In genomic region chr7:38310601-38311057, GRCh38 we compare ENCODE assay signal across 8 cellular contexts.
DNase-seq lines count a peak whose midpoint lies in the region; ATAC-seq, FAIRE-seq and TF ChIP-seq lines count a peak whose summit lies in the region.

No MANE protein-coding gene starts in this region.

- TF ChIP-seq EP300 in K562 (IDR thresholded peaks at IDR 0.05; ENCODE audit: low read length) = no peak

- H3K79me2 ChIP-seq in K562 (ENCODE audit: control insufficient read depth, insufficient read depth, low read length) = peaks cover 4% of the 10 kb centered on the region; the same call in 1 of the 3 replicates

- no peaks in the 10 kb centered on the region for H3K9me1 ChIP-seq in K562 (ENCODE audit: control insufficient read depth, insufficient read depth, low read length)

- peak overlapping the region in 1 of 2 experiments; percentile 81; a peak in 2 of 4 replicates for H3K9ac ChIP-seq in K562 (ENCODE audit: insufficient read depth in 1 of 2, low read depth in 2 of 2, low read length in 2 of 2)
- no peak overlapping the region for H3K9ac ChIP-seq in endodermal cell (ENCODE audit: extremely low read depth, low read length, poor library complexity, severe bottlenecking)

- no peak for TF ChIP-seq CTCF in A673 (conservative IDR thresholded peaks at IDR 0.05; ENCODE audit: low read depth, low read length)
- no peak for TF ChIP-seq CTCF in HFF-Myc (IDR thresholded peaks at IDR 0.05; ENCODE audit: low read depth, low read length, missing control alignments)
- TF ChIP-seq CTCF in K562 (IDR thresholded peaks at IDR 0.05 in 2 of 3, conservative IDR thresholded peaks at IDR 0.05 in 1 of 3; ENCODE audit: insufficient read depth in 2 of 3, low read depth in 1 of 3, low read length in 3 of 3) = no peak
- no peak for TF ChIP-seq CTCF in mucosa of descending colon (IDR thresholded peaks at IDR 0.05)
- TF ChIP-seq CTCF in endodermal cell (conservative IDR thresholded peaks at IDR 0.05) = no peak

- no peak overlapping the region for H3K4me3 Mint-ChIP-seq in endodermal cell

- H3K4me1 ChIP-seq in A673 (ENCODE audit: insufficient read depth, low read length, poor library complexity, severe bottlenecking) = peaks cover 31% of the 10 kb centered on the region
- H3K4me1 ChIP-seq in K562 (replicated peaks in 1 of 2; ENCODE audit: control insufficient read depth in 2 of 2, insufficient read depth in 2 of 2, low read length in 2 of 2) = peaks cover 5 to 7% of the 10 kb centered on the region in 2 experiments
- H3K4me1 ChIP-seq in mucosa of descending colon (ENCODE audit: low read depth) = no peaks in the 10 kb centered on the region
- no peaks in the 10 kb centered on the region for H3K4me1 ChIP-seq in endodermal cell (ENCODE audit: control insufficient read depth, insufficient read depth, low read length)

- no peaks in the 10 kb centered on the region for H3K36me3 ChIP-seq in A673 (ENCODE audit: insufficient read depth, low read length, poor library complexity, severe bottlenecking)
- no peaks in the 10 kb centered on the region for H3K36me3 ChIP-seq in K562 (ENCODE audit: control insufficient read depth, insufficient read depth, low read length)
- H3K36me3 ChIP-seq in mucosa of descending colon (ENCODE audit: low read depth) = no peaks in the 10 kb centered on the region
- no peaks in the 10 kb centered on the region for H3K36me3 ChIP-seq in endodermal cell (ENCODE audit: control insufficient read depth, insufficient read depth, low read length)

- no peaks in the 10 kb centered on the region for H3K4me1 Mint-ChIP-seq in endodermal cell

- no peaks in the 10 kb centered on the region for H3K27me3 Mint-ChIP-seq in endodermal cell (ENCODE audit: insufficient read depth)

- no peak for DNase-seq in A673 (ENCODE audit: low spot score)
- no peak for DNase-seq in HFF-Myc (ENCODE audit: extremely low read depth, low read depth)
- DNase-seq in K562 (ENCODE audit: extremely low read depth in 1 of 4, low spot score in 3 of 4) = peak in 1 of 4 experiments; percentile 30
- DNase-seq in mucosa of descending colon = peak in 1 of 3 donors; percentile 35
- no peak for DNase-seq in stimulated activated CD8-positive, alpha-beta memory T cell treated with anti-CD3 and anti-CD28 coated beads, Interleukin-4, amount 100 ng/mL, for 48 hours
- DNase-seq in AG08396 (ENCODE audit: low spot score) = no peak
- DNase-seq in endodermal cell = no peak

- H3K27ac ChIP-seq in A673 (ENCODE audit: low read depth, low read length, poor library complexity, severe bottlenecking) (no peak overlapping the region), K562 (ENCODE audit: extremely low read depth, low read depth, low read length) (no peak overlapping the region), endodermal cell (ENCODE audit: low read depth, low read length) (no peak overlapping the region)

- H3K27ac Mint-ChIP-seq in endodermal cell = no peak overlapping the region

- WGBS in K562 (ENCODE audit: insufficient coverage, low coverage, missing lambda C conversion rate) = 22% methylated on average over 5 of the region's 5 CpGs
- WGBS in endodermal cell (ENCODE audit: insufficient coverage in 1 of 2, insufficient read length in 1 of 2), 2 experiments = 74 to 82% methylated on average over 3 to 5 of the region's 5 CpGs

- no peak for TF ChIP-seq RAD21 in K562 (CRISPR knock-in tag; conservative IDR thresholded peaks at IDR 0.05 in 1 of 2, IDR thresholded peaks at IDR 0.05 in 1 of 2)

- no peaks in the 10 kb centered on the region for H3K27me3 ChIP-seq in A673 (replicated peaks; ENCODE audit: insufficient read depth, low read depth, low read length, poor library complexity)
- H3K27me3 ChIP-seq in K562 (ENCODE audit: control insufficient read depth in 2 of 2, insufficient read depth in 2 of 2, low read length in 2 of 2) = no peaks in the 10 kb centered on the region
- H3K27me3 ChIP-seq in endodermal cell (ENCODE audit: control insufficient read depth, insufficient read depth, low read length, poor library complexity, severe bottlenecking) = peaks cover 46% of the 10 kb centered on the region

- BruUV-seq in A673 (replicated peaks; lab: Mats Ljungman, UMichigan) = no TSS peak
- BruUV-seq in K562 (replicated peaks; lab: Mats Ljungman, UMichigan) = no TSS peak

- H2AFZ ChIP-seq in K562 (ENCODE audit: low read depth, low read length) = peak overlapping the region; percentile 99

- CTCF ChIA-PET in A673 (lab: Charles Lee) (no interaction called here), K562 (lab: Yijun Ruan, JAX; ENCODE audit: low intra/inter-chr PET ratio) (interaction anchor here (0.8 kb wide), 1 partner anchor 26 kb away, joined by 3 read pairs; no protein-coding TSS in a partner anchor)

- ATAC-seq in K562 = peak; percentile 29
- peak; percentile 20 for ATAC-seq in mucosa of descending colon
- no peak for ATAC-seq in GM18520 (IDR thresholded peaks at IDR 0.05; ENCODE audit: unreplicated experiment)

- intact Hi-C loops in A673 (cut with micrococcal nuclease; ENCODE audit: unreplicated experiment) (no loop called here), K562 (cut with micrococcal nuclease) (no loop called here), mucosa of descending colon (cut with DNase I, micrococcal nuclease) (no loop called here)

- FAIRE-seq in K562 (lab: Jason Lieb, UNC) = peak; percentile 35

- no peaks in the 10 kb centered on the region for H3K9me3 Mint-ChIP-seq in endodermal cell

- H3K36me3 Mint-ChIP-seq in endodermal cell (ENCODE audit: low read depth) = no peaks in the 10 kb centered on the region

- H3K4me2 ChIP-seq in K562 (ENCODE audit: insufficient read depth, low read length) = peak overlapping the region; percentile 57

- POLR2A ChIA-PET in A673 (lab: Charles Lee; ENCODE audit: low non-redundant PET) (no interaction called here), K562 (lab: Yijun Ruan, JAX) (interaction anchor here (1.2 to 1.3 kb wide), 2 partner anchors 27 to 114 kb away, joined by 3 read pairs; no protein-coding TSS in a partner anchor)

- TF ChIP-seq POLR2A in K562 (conservative IDR thresholded peaks at IDR 0.05) = no peak

- H4K20me1 ChIP-seq in K562 (replicated peaks; ENCODE audit: control insufficient read depth, insufficient read depth, low read length) = no peaks in the 10 kb centered on the region

- H3K9me3 ChIP-seq in A673 (ENCODE audit: low read depth, low read length, poor library complexity, severe bottlenecking) = no peaks in the 10 kb centered on the region
- H3K9me3 ChIP-seq in K562 (replicated peaks; ENCODE audit: control insufficient read depth, insufficient read depth, low read depth, low read length) = no peaks in the 10 kb centered on the region
- no peaks in the 10 kb centered on the region for H3K9me3 ChIP-seq in mucosa of descending colon
- no peaks in the 10 kb centered on the region for H3K9me3 ChIP-seq in endodermal cell (ENCODE audit: control insufficient read depth, low read length)

- in situ Hi-C loops in K562 (cut with MboI) = no loop called here

- H3K4me3 ChIP-seq in A673 (ENCODE audit: low read depth, low read length, poor library complexity, severe bottlenecking) = peak overlapping the region; percentile 38
- H3K4me3 ChIP-seq in HFF-Myc (replicated peaks; ENCODE audit: low read depth, low read length) = peak overlapping the region; percentile 33
- 0 out of 2 replicates have a peak overlapping the region, but pooled peaks have one; percentile 58 for H3K4me3 ChIP-seq in K562
- no peak overlapping the region for H3K4me3 ChIP-seq in mucosa of descending colon
- no peak overlapping the region for H3K4me3 ChIP-seq in endodermal cell (ENCODE audit: low read length)

TF ChIP-seq in K562, 482 proteins besides CTCF, POLR2A, EP300 and RAD21 (continues in another document):
- no peak for TF ChIP-seq MCM7 (IDR thresholded peaks at IDR 0.05)
- TF ChIP-seq POLR3A (IDR thresholded peaks at IDR 0.05; ENCODE audit: borderline replicate concordance, extremely low read depth, insufficient read depth, insufficient read length) = no peak
- no peak for TF ChIP-seq CEBPG (CRISPR knock-in tag; IDR thresholded peaks at IDR 0.05)
- peak; percentile 43 to 68 for TF ChIP-seq CEBPG (tag; conservative IDR thresholded peaks at IDR 0.05 in 1 of 2, IDR thresholded peaks at IDR 0.05 in 1 of 2)
- TF ChIP-seq PHB2 (IDR thresholded peaks at IDR 0.05; ENCODE audit: low read depth) = no peak
- TF ChIP-seq CEBPB (tag; IDR thresholded peaks at IDR 0.05) = peak; percentile 49; the same call in 1 of the 2 replicates
- no peak for TF ChIP-seq ZBTB43 (CRISPR knock-in tag; IDR thresholded peaks at IDR 0.05)
- TF ChIP-seq CBX5 (IDR thresholded peaks at IDR 0.05; ENCODE audit: borderline replicate concordance, low read depth) = no peak
- TF ChIP-seq CREB1 (IDR thresholded peaks at IDR 0.05) = no peak
- no peak for TF ChIP-seq CREB1 (CRISPR knock-in tag; IDR thresholded peaks at IDR 0.05)
- no peak for TF ChIP-seq NR0B1 (IDR thresholded peaks at IDR 0.05; ENCODE audit: partially characterized antibody)
- TF ChIP-seq USF2 (CRISPR knock-in tag; IDR thresholded peaks at IDR 0.05) = no peak
- no peak for TF ChIP-seq SMAD2 (IDR thresholded peaks at IDR 0.05; ENCODE audit: low read depth, low read length)

Comparison
In these comparisons a context has a peak if more than half of its experiments do, and no peak if none do; other contexts are left out.
1. H3K4me3 ChIP-seq: peak in A673 (single experiment), HFF-Myc (single experiment) and K562 (single experiment); none in mucosa of descending colon (single experiment) and endodermal cell (single experiment).